17 cellular contexts compared by ENCODE assay signal in the genomic region with DNA sequence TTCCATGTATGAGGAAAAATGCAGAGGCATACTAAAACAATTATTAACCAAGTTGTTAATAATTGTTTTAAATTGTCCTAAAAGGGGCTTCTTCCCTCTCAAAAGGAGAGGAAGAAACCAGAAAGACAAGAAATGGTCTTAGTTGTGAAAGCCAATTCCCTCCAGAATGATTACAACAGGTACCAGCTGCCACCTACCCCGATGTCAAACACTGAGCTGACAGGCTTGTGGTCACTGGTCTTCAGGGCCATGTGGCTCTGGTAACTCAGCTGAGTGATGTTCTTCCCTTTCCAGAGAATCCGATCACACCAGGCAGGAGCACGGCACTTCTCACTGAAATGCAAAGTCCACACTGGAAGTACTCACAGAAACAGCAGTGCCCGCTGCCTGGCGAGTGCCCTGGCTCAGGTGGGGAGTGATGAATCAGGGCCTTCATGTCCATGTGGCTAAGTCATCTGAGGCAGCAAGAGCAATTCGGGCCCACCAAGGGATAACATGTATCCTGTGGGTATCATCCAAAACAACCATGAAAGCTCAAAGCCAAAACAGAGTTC. TPM values are rescaled to one million over a fixed set of nuclear protein-coding genes. Genes with fewer than 3 reads are reported as not detected.
A peak's percentile ranks its signal among the peaks of the same experiment; 100 is the strongest.
DNase-seq lines count a peak whose midpoint lies in the region; TF ChIP-seq lines count a peak whose summit lies in the region.
"Had no signal": no experiment of that assay in that cellular context is flagged by ENCODE, and none has a peak within 500 bp of the region (broad histone marks: within the 10 kb centered on the region; RNA-seq: fewer than 3 reads in every experiment).

No MANE protein-coding gene starts in this region.

- 81% methylated on average over 6 of the region's 6 CpGs for WGBS in hepatocyte (ENCODE audit: low lambda C conversion rate, missing lambda C conversion rate)

- TSS peak; percentile 97 for BruUV-seq in Caco-2 (replicated peaks; lab: Mats Ljungman, UMichigan)

- DNase-seq in Caco-2 (peak; percentile 37 to 54), hepatocyte (ENCODE audit: low spot score) (peak; percentile 61), myocyte (ENCODE audit: low read depth) (peak; percentile 18), renal cortical epithelial cell (ENCODE audit: low read depth) (peak; percentile 9), NOMO-1 treated with dmso at 0.1 percent for 144 hours (lab: John Stamatoyannopoulos, UW; ENCODE audit: unreplicated experiment) (no peak), NCI-H1105 treated with DMSO at 0.1 percent for 48 hours (lab: John Stamatoyannopoulos, UW) (no peak)
- DNase-seq: CD8-positive, alpha-beta T cell; DMS 273 treated with DMSO at 0.1 percent for 48 hours; DMS53; DND-41; EL; H9; IMR-90 had no signal

- H3K9me3 ChIP-seq in Caco-2 (no peaks in the 10 kb centered on the region), hepatocyte (ENCODE audit: low read depth) (no peaks in the 10 kb centered on the region)
- H3K9me3 ChIP-seq: BLaER1 treated with 17β-estradiol and CSF1 and Interleukin-3, amounts not matched to agents 10 nM and 100 nM had no signal

- H4K20me1 ChIP-seq in hepatocyte (ENCODE audit: insufficient read depth, poor library complexity, severe bottlenecking): no peaks in the 10 kb centered on the region
- H4K20me1 ChIP-seq: BLaER1 treated with 17β-estradiol and CSF1 and Interleukin-3, amounts not matched to agents 10 nM and 100 nM had no signal

- H3K27me3 ChIP-seq in Caco-2 (replicated peaks; ENCODE audit: control insufficient read depth, insufficient read depth, low read length) (no peaks in the 10 kb centered on the region), hepatocyte (no peaks in the 10 kb centered on the region)
- H3K27me3 ChIP-seq: BLaER1 treated with 17β-estradiol and CSF1 and Interleukin-3, amounts not matched to agents 10 nM and 100 nM had no signal

- POLR2A ChIA-PET in Caco-2 (lab: Charles Lee): no interaction called here

- H3K79me2 ChIP-seq in hepatocyte: no peaks in the 10 kb centered on the region

- peaks cover 31% of the 10 kb centered on the region for H3K36me3 Mint-ChIP-seq in Caco-2 (ENCODE audit: insufficient read depth, unreplicated experiment)

- no peak overlapping the region for H2AFZ ChIP-seq in hepatocyte

- no peaks in the 10 kb centered on the region for H3K9me3 Mint-ChIP-seq in Caco-2 (ENCODE audit: unreplicated experiment)
- H3K9me3 Mint-ChIP-seq: CD8-positive, alpha-beta T cell; H9 had no signal

- H3K4me2 ChIP-seq in hepatocyte: no peak overlapping the region
- H3K4me2 ChIP-seq: BLaER1 treated with 17β-estradiol and CSF1 and Interleukin-3, amounts not matched to agents 10 nM and 100 nM had no signal

- TF ChIP-seq CTCF in Caco-2 (IDR thresholded peaks at IDR 0.05; ENCODE audit: insufficient read depth in 1 of 2, low read depth in 1 of 2, low read length in 1 of 2, severe bottlenecking in 1 of 2, unreplicated experiment in 1 of 2) (no peak), hepatocyte (IDR thresholded peaks at IDR 0.05; ENCODE audit: poor library complexity) (no peak)

- peaks cover 27% of the 10 kb centered on the region for H3K4me1 ChIP-seq in Caco-2
- H3K4me1 ChIP-seq in hepatocyte (ENCODE audit: insufficient read depth): peaks cover 5% of the 10 kb centered on the region

- no peaks in the 10 kb centered on the region for H3K9me2 ChIP-seq in hepatocyte (replicated peaks; ENCODE audit: insufficient read depth)

- peak overlapping the region; percentile 64 for H3K27ac Mint-ChIP-seq in Caco-2 (ENCODE audit: unreplicated experiment)
- H3K27ac Mint-ChIP-seq: B cell; CD8-positive, alpha-beta T cell had no signal

- H3K36me3 ChIP-seq in Caco-2 (ENCODE audit: control insufficient read depth, insufficient read depth, low read length) (no peaks in the 10 kb centered on the region), hepatocyte (replicated peaks; ENCODE audit: insufficient read depth, low read depth) (no peaks in the 10 kb centered on the region)

- peak overlapping the region; percentile 57 for H3K27ac ChIP-seq in hepatocyte
- H3K27ac ChIP-seq: BLaER1 treated with 17β-estradiol and CSF1 and Interleukin-3, amounts not matched to agents 10 nM and 100 nM; HL-60 had no signal

- no peaks in the 10 kb centered on the region for H3K27me3 Mint-ChIP-seq in Caco-2 (ENCODE audit: insufficient read depth, unreplicated experiment)
- H3K27me3 Mint-ChIP-seq: B cell had no signal

- intact Hi-C loops in Caco-2 (cut with micrococcal nuclease; ENCODE audit: unreplicated experiment): loop anchor here (5.0 kb wide), 1 partner anchor 109 kb away; no protein-coding TSS in a partner anchor

- CTCF ChIA-PET in Caco-2 (lab: Charles Lee): interaction anchor here (1.1 kb wide), 1 partner anchor 18 kb away, joined by 3 read pairs; a partner anchor contains a TSS

- peak overlapping the region; percentile 43 for H3K4me3 Mint-ChIP-seq in Caco-2 (ENCODE audit: unreplicated experiment)
- H3K4me3 Mint-ChIP-seq: B cell; CD8-positive, alpha-beta T cell; H9 had no signal

- no peaks in the 10 kb centered on the region for H3K4me1 Mint-ChIP-seq in Caco-2 (ENCODE audit: low read depth, unreplicated experiment)
- H3K4me1 Mint-ChIP-seq: B cell, H9 had no signal

- no peak overlapping the region for H3K4me3 ChIP-seq in Caco-2 (ENCODE audit: low read depth, low read length)
- H3K4me3 ChIP-seq in hepatocyte: no peak overlapping the region
- H3K4me3 ChIP-seq: BLaER1 treated with 17β-estradiol and CSF1 and Interleukin-3, amounts not matched to agents 10 nM and 100 nM; K562 had no signal

RNA-seq across cellular contexts. Expression of a gene that starts 18.7 kb away (rescaled TPM):
- total RNA-seq in Caco-2 (2022): 6.4 and 8.4 TPM in 2 replicates
- total RNA-seq in hepatocyte: 4.7 and 5.1 TPM in 2 replicates
- 5.0 and 8.0 TPM in 2 replicates for polyA plus RNA-seq in hepatocyte
- 2.1 and 2.3 TPM in 2 replicates for total RNA-seq in myocyte
- 5.0 TPM for polyA plus RNA-seq in myocyte (2012)
- 2.6 and 9.1 TPM in 2 replicates for total RNA-seq in renal cortical epithelial cell

Comparison
In these comparisons a context has a peak if more than half of its experiments do, and no peak if none do; other contexts are left out.
1. DNase-seq: peak in Caco-2 (2 of 2), hepatocyte (single experiment), myocyte (single experiment) and renal cortical epithelial cell (single experiment); none in NOMO-1 treated with dmso at 0.1 percent for 144 hours (single experiment) and NCI-H1105 treated with DMSO at 0.1 percent for 48 hours (single experiment).